1 cellular context compared by ENCODE assay signal in genomic region chr12:93363854-93364297, GRCh38.
A peak's percentile ranks its signal among the peaks of the same experiment; 100 is the strongest.
TF ChIP-seq lines count a peak whose summit lies in the region.

No MANE protein-coding gene starts in this region.

TF ChIP-seq in K562, 482 proteins besides CTCF, POLR2A, EP300 and RAD21 (continued from another document and continues in another):
- TF ChIP-seq ZBTB26 (CRISPR knock-in tag; IDR thresholded peaks at IDR 0.05) (no peak), SNRNP70 (optimal IDR thresholded peaks at IDR 0.05; ENCODE audit: low read depth, low read length) (no peak), FOSL1 (tag; conservative IDR thresholded peaks at IDR 0.05) (0 out of 2 replicates have a peak, but pooled peaks have one; percentile 13), FOXM1 (IDR thresholded peaks at IDR 0.05; ENCODE audit: low read depth) (no peak), FOXM1 (CRISPR knock-in tag; IDR thresholded peaks at IDR 0.05; ENCODE audit: low read depth) (no peak), NEUROD1 (IDR thresholded peaks at IDR 0.05; ENCODE audit: borderline replicate concordance, low read depth, low read length, partially characterized antibody) (no peak), PHF8 (IDR thresholded peaks at IDR 0.05; ENCODE audit: borderline replicate concordance, low read length) (no peak), EWSR1 (IDR thresholded peaks at IDR 0.05; ENCODE audit: borderline replicate concordance, low read depth, partially characterized antibody) (no peak), JUND (IDR thresholded peaks at IDR 0.05; ENCODE audit: borderline replicate concordance, low read depth, low read length) (no peak), JUND (tag; IDR thresholded peaks at IDR 0.05; ENCODE audit: borderline replicate concordance, low read depth, low read length) (no peak), PURB (CRISPR knock-in tag; IDR thresholded peaks at IDR 0.05; ENCODE audit: low read depth) (no peak), ARID4B (CRISPR knock-in tag; IDR thresholded peaks at IDR 0.05) (no peak), LARP7 (IDR thresholded peaks at IDR 0.05) (no peak), BMI1 (IDR thresholded peaks at IDR 0.05; ENCODE audit: low read length) (no peak), CTBP1 (IDR thresholded peaks at IDR 0.05; ENCODE audit: borderline replicate concordance) (no peak), TAF15 (IDR thresholded peaks at IDR 0.05; ENCODE audit: low read depth, low read length) (no peak), ZSCAN32 (CRISPR knock-in tag; IDR thresholded peaks at IDR 0.05) (no peak), SPI1 (IDR thresholded peaks at IDR 0.05; ENCODE audit: borderline replicate concordance, low read depth, low read length) (peak; percentile 73), ZNF232 (CRISPR knock-in tag; IDR thresholded peaks at IDR 0.05) (no peak), GABPB2 (CRISPR knock-in tag; conservative IDR thresholded peaks at IDR 0.05) (no peak), ZNF384 (IDR thresholded peaks at IDR 0.05; ENCODE audit: low read depth, low read length) (no peak), ARNT (IDR thresholded peaks at IDR 0.05) (0 out of 4 replicates have a peak, but pooled peaks of 1 of the 2 experiments have one; percentile 23), AFF1 (IDR thresholded peaks at IDR 0.05; ENCODE audit: low read depth in 1 of 2, partially characterized antibody in 2 of 2) (no peak), GATAD2A (IDR thresholded peaks at IDR 0.05) (0 out of 2 replicates have a peak, but pooled peaks have one; percentile 57), ZNF79 (CRISPR knock-in tag; IDR thresholded peaks at IDR 0.05; ENCODE audit: low read depth) (no peak), ZNF583 (CRISPR knock-in tag; IDR thresholded peaks at IDR 0.05) (no peak), ZC3H4 (CRISPR knock-in tag; IDR thresholded peaks at IDR 0.05; ENCODE audit: borderline replicate concordance) (no peak), ESRRA (IDR thresholded peaks at IDR 0.05; ENCODE audit: borderline replicate concordance, low read depth) (peak; percentile 59; the same call in 1 of the 2 replicates), STAT5A (IDR thresholded peaks at IDR 0.05; ENCODE audit: borderline replicate concordance, low read length) (peak; percentile 35; the same call in 1 of the 2 replicates), BDP1 (IDR thresholded peaks at IDR 0.05; ENCODE audit: insufficient read depth, insufficient read length) (no peak), ZNF354B (CRISPR knock-in tag; IDR thresholded peaks at IDR 0.05) (no peak), ZNF764 (CRISPR knock-in tag; IDR thresholded peaks at IDR 0.05; ENCODE audit: low read depth) (no peak), ZBTB1 (CRISPR knock-in tag; IDR thresholded peaks at IDR 0.05; ENCODE audit: borderline replicate concordance, low read depth) (no peak), NCOA6 (IDR thresholded peaks at IDR 0.05) (no peak), GATA2 (CRISPR knock-in tag; IDR thresholded peaks at IDR 0.05) (no peak), PHF20 (IDR thresholded peaks at IDR 0.05; ENCODE audit: partially characterized antibody) (no peak), ZNF830 (CRISPR knock-in tag; IDR thresholded peaks at IDR 0.05) (no peak), KDM4B (IDR thresholded peaks at IDR 0.05; ENCODE audit: borderline replicate concordance in 2 of 2, low read depth in 1 of 2) (no peak), CHD1 (IDR thresholded peaks at IDR 0.05; ENCODE audit: low read length) (no peak), ZFP36 (IDR thresholded peaks at IDR 0.05; ENCODE audit: low read depth, low read length, partially characterized antibody) (no peak), TOE1 (IDR thresholded peaks at IDR 0.05; ENCODE audit: borderline replicate concordance) (no peak), TOE1 (CRISPR knock-in tag; IDR thresholded peaks at IDR 0.05; ENCODE audit: borderline replicate concordance, low read depth) (no peak), ETS2 (tag; IDR thresholded peaks at IDR 0.05; ENCODE audit: borderline replicate concordance, poor library complexity, severe bottlenecking) (no peak), ZBTB49 (CRISPR knock-in tag; IDR thresholded peaks at IDR 0.05; ENCODE audit: borderline replicate concordance) (no peak), USF2 (CRISPR knock-in tag; IDR thresholded peaks at IDR 0.05) (no peak), FOXP1 (CRISPR knock-in tag; IDR thresholded peaks at IDR 0.05) (no peak), KHSRP (IDR thresholded peaks at IDR 0.05) (no peak), ZNF76 (CRISPR knock-in tag; IDR thresholded peaks at IDR 0.05; ENCODE audit: borderline replicate concordance) (no peak), ZNF717 (CRISPR knock-in tag; IDR thresholded peaks at IDR 0.05) (no peak), NELFE (IDR thresholded peaks at IDR 0.05; ENCODE audit: insufficient read depth, insufficient read length) (no peak), MTA1 (IDR thresholded peaks at IDR 0.05; ENCODE audit: borderline replicate concordance) (no peak; the same call in 1 of the 2 replicates), KLF6 (CRISPR knock-in tag; IDR thresholded peaks at IDR 0.05; ENCODE audit: borderline replicate concordance) (no peak), ZFP91 (CRISPR knock-in tag; IDR thresholded peaks at IDR 0.05) (no peak), ASH1L (IDR thresholded peaks at IDR 0.05; ENCODE audit: borderline replicate concordance, low read depth, partially characterized antibody) (no peak), PTTG1 (tag; IDR thresholded peaks at IDR 0.05; ENCODE audit: low read depth) (no peak), RCOR1 (IDR thresholded peaks at IDR 0.05; ENCODE audit: borderline replicate concordance in 1 of 2, low read depth in 2 of 2, low read length in 2 of 2) (no peak), SLC30A9 (CRISPR knock-in tag; IDR thresholded peaks at IDR 0.05) (no peak), ZKSCAN1 (IDR thresholded peaks at IDR 0.05; ENCODE audit: low read depth, low read length) (no peak), BCOR (IDR thresholded peaks at IDR 0.05) (no peak), XRCC5 (IDR thresholded peaks at IDR 0.05; ENCODE audit: low read depth, low read length) (no peak), CC2D1A (IDR thresholded peaks at IDR 0.05) (no peak), SMARCB1 (IDR thresholded peaks at IDR 0.05; ENCODE audit: insufficient read length, low read depth) (no peak), ZNF277 (CRISPR knock-in tag; IDR thresholded peaks at IDR 0.05; ENCODE audit: borderline replicate concordance) (no peak), ZC3H8 (IDR thresholded peaks at IDR 0.05) (no peak)
